Comparison of ENCODE assay signal across 1 cellular context in the genomic region with DNA sequence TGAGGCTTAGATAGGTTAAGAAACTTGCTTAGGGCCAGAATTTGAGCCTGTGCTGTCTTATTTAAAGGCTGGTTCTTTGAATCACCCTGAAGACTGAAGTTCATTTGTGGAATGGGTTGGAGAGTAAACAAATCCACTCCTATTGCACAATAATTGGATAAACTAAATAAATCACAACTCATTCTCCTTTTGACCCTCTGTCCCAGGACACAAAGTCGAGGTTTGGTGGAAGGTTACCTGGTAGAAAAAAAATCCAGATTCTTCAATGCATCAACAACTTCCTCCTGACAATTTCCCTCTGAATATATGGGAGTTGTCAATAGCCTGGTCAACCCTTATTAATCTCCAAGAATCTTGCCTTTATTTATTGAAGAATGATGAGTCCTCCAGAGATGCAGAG.
TF ChIP-seq lines count a peak whose summit lies in the region.

No MANE protein-coding gene starts in this region.

TF ChIP-seq in HepG2, 621 proteins besides CTCF, POLR2A, EP300 and RAD21 (continued from another document and continues in another):
- TF ChIP-seq, protein P1, sequence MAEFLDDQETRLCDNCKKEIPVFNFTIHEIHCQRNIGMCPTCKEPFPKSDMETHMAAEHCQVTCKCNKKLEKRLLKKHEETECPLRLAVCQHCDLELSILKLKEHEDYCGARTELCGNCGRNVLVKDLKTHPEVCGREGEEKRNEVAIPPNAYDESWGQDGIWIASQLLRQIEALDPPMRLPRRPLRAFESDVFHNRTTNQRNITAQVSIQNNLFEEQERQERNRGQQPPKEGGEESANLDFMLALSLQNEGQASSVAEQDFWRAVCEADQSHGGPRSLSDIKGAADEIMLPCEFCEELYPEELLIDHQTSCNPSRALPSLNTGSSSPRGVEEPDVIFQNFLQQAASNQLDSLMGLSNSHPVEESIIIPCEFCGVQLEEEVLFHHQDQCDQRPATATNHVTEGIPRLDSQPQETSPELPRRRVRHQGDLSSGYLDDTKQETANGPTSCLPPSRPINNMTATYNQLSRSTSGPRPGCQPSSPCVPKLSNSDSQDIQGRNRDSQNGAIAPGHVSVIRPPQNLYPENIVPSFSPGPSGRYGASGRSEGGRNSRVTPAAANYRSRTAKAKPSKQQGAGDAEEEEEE (CRISPR knock-in tag; IDR thresholded peaks at IDR 0.05; ENCODE audit: borderline replicate concordance) = no peak
- TF ChIP-seq, protein P2, sequence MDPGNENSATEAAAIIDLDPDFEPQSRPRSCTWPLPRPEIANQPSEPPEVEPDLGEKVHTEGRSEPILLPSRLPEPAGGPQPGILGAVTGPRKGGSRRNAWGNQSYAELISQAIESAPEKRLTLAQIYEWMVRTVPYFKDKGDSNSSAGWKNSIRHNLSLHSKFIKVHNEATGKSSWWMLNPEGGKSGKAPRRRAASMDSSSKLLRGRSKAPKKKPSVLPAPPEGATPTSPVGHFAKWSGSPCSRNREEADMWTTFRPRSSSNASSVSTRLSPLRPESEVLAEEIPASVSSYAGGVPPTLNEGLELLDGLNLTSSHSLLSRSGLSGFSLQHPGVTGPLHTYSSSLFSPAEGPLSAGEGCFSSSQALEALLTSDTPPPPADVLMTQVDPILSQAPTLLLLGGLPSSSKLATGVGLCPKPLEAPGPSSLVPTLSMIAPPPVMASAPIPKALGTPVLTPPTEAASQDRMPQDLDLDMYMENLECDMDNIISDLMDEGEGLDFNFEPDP (CRISPR knock-in tag; conservative IDR thresholded peaks at IDR 0.05) = no peak
- TF ChIP-seq, protein P3, sequence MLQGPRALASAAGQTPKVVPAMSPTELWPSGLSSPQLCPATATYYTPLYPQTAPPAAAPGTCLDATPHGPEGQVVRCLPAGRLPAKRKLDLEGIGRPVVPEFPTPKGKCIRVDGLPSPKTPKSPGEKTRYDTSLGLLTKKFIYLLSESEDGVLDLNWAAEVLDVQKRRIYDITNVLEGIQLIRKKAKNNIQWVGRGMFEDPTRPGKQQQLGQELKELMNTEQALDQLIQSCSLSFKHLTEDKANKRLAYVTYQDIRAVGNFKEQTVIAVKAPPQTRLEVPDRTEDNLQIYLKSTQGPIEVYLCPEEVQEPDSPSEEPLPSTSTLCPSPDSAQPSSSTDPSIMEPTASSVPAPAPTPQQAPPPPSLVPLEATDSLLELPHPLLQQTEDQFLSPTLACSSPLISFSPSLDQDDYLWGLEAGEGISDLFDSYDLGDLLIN (CRISPR knock-in tag; IDR thresholded peaks at IDR 0.05; ENCODE audit: borderline replicate concordance) = no peak
- TF ChIP-seq BRCA1 (CRISPR knock-in tag; IDR thresholded peaks at IDR 0.05) (no peak), MAZ (IDR thresholded peaks at IDR 0.05; ENCODE audit: borderline replicate concordance, low read depth, low read length) (no peak), MAZ (CRISPR knock-in tag; IDR thresholded peaks at IDR 0.05; ENCODE audit: low read depth) (no peak), ZNF138 (CRISPR knock-in tag; IDR thresholded peaks at IDR 0.05; ENCODE audit: low read depth) (no peak), PRPF4 (IDR thresholded peaks at IDR 0.05; ENCODE audit: low read depth, low read length, poor library complexity, severe bottlenecking) (no peak), ZSCAN25 (CRISPR knock-in tag; IDR thresholded peaks at IDR 0.05) (no peak), NRL (CRISPR knock-in tag; IDR thresholded peaks at IDR 0.05; ENCODE audit: borderline replicate concordance) (no peak), ZBTB38 (CRISPR knock-in tag; IDR thresholded peaks at IDR 0.05) (no peak), ZNF75D (CRISPR knock-in tag; IDR thresholded peaks at IDR 0.05; ENCODE audit: borderline replicate concordance) (no peak), ZNF30 (CRISPR knock-in tag; IDR thresholded peaks at IDR 0.05) (no peak), ATF1 (CRISPR knock-in tag; IDR thresholded peaks at IDR 0.05) (no peak), ZNF839 (CRISPR knock-in tag; IDR thresholded peaks at IDR 0.05; ENCODE audit: borderline replicate concordance) (no peak), DNMT3B (CRISPR knock-in tag; conservative IDR thresholded peaks at IDR 0.05) (no peak), ZBTB42 (CRISPR knock-in tag; IDR thresholded peaks at IDR 0.05) (no peak), ZNF101 (CRISPR knock-in tag; IDR thresholded peaks at IDR 0.05; ENCODE audit: borderline replicate concordance, low read depth) (no peak), PAF1 (CRISPR knock-in tag; IDR thresholded peaks at IDR 0.05) (no peak), KLF9 (CRISPR knock-in tag; IDR thresholded peaks at IDR 0.05; ENCODE audit: low read depth) (no peak), ZNF746 (CRISPR knock-in tag; IDR thresholded peaks at IDR 0.05) (no peak), ZSCAN21 (CRISPR knock-in tag; IDR thresholded peaks at IDR 0.05; ENCODE audit: borderline replicate concordance) (no peak), ZNF230 (CRISPR knock-in tag; IDR thresholded peaks at IDR 0.05) (no peak), ZNF776 (CRISPR knock-in tag; IDR thresholded peaks at IDR 0.05) (no peak)
- TF ChIP-seq, protein P4, sequence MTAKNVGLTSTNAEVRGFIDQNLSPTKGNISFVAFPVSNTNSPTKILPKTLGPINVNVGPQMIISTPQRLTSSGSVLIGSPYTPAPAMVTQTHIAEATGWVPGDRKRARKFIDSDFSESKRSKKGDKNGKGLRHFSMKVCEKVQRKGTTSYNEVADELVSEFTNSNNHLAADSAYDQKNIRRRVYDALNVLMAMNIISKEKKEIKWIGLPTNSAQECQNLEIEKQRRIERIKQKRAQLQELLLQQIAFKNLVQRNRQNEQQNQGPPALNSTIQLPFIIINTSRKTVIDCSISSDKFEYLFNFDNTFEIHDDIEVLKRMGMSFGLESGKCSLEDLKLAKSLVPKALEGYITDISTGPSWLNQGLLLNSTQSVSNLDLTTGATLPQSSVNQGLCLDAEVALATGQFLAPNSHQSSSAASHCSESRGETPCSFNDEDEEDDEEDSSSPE (CRISPR knock-in tag; IDR thresholded peaks at IDR 0.05) = no peak
- TF ChIP-seq, protein P5, sequence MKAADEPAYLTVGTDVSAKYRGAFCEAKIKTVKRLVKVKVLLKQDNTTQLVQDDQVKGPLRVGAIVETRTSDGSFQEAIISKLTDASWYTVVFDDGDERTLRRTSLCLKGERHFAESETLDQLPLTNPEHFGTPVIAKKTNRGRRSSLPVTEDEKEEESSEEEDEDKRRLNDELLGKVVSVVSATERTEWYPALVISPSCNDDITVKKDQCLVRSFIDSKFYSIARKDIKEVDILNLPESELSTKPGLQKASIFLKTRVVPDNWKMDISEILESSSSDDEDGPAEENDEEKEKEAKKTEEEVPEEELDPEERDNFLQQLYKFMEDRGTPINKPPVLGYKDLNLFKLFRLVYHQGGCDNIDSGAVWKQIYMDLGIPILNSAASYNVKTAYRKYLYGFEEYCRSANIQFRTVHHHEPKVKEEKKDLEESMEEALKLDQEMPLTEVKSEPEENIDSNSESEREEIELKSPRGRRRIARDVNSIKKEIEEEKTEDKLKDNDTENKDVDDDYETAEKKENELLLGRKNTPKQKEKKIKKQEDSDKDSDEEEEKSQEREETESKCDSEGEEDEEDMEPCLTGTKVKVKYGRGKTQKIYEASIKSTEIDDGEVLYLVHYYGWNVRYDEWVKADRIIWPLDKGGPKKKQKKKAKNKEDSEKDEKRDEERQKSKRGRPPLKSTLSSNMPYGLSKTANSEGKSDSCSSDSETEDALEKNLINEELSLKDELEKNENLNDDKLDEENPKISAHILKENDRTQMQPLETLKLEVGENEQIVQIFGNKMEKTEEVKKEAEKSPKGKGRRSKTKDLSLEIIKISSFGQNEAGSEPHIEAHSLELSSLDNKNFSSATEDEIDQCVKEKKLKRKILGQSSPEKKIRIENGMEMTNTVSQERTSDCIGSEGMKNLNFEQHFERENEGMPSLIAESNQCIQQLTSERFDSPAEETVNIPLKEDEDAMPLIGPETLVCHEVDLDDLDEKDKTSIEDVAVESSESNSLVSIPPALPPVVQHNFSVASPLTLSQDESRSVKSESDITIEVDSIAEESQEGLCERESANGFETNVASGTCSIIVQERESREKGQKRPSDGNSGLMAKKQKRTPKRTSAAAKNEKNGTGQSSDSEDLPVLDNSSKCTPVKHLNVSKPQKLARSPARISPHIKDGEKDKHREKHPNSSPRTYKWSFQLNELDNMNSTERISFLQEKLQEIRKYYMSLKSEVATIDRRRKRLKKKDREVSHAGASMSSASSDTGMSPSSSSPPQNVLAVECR (CRISPR knock-in tag; IDR thresholded peaks at IDR 0.05; ENCODE audit: borderline replicate concordance) = no peak; the same call in 1 of the 2 replicates
- TF ChIP-seq, protein P6, sequence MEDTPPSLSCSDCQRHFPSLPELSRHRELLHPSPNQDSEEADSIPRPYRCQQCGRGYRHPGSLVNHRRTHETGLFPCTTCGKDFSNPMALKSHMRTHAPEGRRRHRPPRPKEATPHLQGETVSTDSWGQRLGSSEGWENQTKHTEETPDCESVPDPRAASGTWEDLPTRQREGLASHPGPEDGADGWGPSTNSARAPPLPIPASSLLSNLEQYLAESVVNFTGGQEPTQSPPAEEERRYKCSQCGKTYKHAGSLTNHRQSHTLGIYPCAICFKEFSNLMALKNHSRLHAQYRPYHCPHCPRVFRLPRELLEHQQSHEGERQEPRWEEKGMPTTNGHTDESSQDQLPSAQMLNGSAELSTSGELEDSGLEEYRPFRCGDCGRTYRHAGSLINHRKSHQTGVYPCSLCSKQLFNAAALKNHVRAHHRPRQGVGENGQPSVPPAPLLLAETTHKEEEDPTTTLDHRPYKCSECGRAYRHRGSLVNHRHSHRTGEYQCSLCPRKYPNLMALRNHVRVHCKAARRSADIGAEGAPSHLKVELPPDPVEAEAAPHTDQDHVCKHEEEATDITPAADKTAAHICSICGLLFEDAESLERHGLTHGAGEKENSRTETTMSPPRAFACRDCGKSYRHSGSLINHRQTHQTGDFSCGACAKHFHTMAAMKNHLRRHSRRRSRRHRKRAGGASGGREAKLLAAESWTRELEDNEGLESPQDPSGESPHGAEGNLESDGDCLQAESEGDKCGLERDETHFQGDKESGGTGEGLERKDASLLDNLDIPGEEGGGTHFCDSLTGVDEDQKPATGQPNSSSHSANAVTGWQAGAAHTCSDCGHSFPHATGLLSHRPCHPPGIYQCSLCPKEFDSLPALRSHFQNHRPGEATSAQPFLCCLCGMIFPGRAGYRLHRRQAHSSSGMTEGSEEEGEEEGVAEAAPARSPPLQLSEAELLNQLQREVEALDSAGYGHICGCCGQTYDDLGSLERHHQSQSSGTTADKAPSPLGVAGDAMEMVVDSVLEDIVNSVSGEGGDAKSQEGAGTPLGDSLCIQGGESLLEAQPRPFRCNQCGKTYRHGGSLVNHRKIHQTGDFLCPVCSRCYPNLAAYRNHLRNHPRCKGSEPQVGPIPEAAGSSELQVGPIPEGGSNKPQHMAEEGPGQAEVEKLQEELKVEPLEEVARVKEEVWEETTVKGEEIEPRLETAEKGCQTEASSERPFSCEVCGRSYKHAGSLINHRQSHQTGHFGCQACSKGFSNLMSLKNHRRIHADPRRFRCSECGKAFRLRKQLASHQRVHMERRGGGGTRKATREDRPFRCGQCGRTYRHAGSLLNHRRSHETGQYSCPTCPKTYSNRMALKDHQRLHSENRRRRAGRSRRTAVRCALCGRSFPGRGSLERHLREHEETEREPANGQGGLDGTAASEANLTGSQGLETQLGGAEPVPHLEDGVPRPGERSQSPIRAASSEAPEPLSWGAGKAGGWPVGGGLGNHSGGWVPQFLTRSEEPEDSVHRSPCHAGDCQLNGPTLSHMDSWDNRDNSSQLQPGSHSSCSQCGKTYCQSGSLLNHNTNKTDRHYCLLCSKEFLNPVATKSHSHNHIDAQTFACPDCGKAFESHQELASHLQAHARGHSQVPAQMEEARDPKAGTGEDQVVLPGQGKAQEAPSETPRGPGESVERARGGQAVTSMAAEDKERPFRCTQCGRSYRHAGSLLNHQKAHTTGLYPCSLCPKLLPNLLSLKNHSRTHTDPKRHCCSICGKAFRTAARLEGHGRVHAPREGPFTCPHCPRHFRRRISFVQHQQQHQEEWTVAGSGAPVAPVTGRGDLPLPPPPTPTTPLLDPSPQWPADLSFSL (CRISPR knock-in tag; IDR thresholded peaks at IDR 0.05) = no peak
